In genomic region chr10:33116293-33116697, GRCh38 we compare ENCODE assay signal across 8 cellular contexts.
DNase-seq lines count a peak whose midpoint lies in the region; ATAC-seq and TF ChIP-seq lines count a peak whose summit lies in the region.

No MANE protein-coding gene starts in this region.

- H3K4me1 Mint-ChIP-seq in neural progenitor cell = peaks cover 7% of the 10 kb centered on the region

- peak overlapping the region; percentile 23 for H2AFZ ChIP-seq in neural progenitor cell (replicated peaks)

- H3K9ac ChIP-seq in neural progenitor cell = no peak overlapping the region

- POLR2A ChIA-PET in AG04450 (lab: Yijun Ruan, JAX) = interaction anchor here (1.0 to 4.9 kb wide), 2 partner anchors 13 to 16 kb away, joined by 4 to 19 read pairs; no protein-coding TSS in a partner anchor

- H3K27me3 Mint-ChIP-seq in neural progenitor cell (ENCODE audit: insufficient read depth, low read depth) = no peaks in the 10 kb centered on the region

- DNase-seq in AG04450 (ENCODE audit: low read depth, low spot score) = no peak
- no peak for DNase-seq in GM12864 (ENCODE audit: low read depth)
- peak; percentile 73 for DNase-seq in RPMI7951 (ENCODE audit: low read depth)
- DNase-seq in erythroblast (lab: John Stamatoyannopoulos, UW) = peak; percentile 9 to 25
- DNase-seq in neural progenitor cell (ENCODE audit: low spot score) = peak; percentile 79
- DNase-seq in MV-4-11 (lab: John Stamatoyannopoulos, UW) = no peak
- DNase-seq in hepatic stellate cell (ENCODE audit: low spot score) = no peak

- H3K4me3 ChIP-seq in AG04450 (ENCODE audit: low read depth, low read length) = no peak overlapping the region
- H3K4me3 ChIP-seq in GM12864 (ENCODE audit: low read depth, low read length) = no peak overlapping the region
- H3K4me3 ChIP-seq in neural progenitor cell = no peak overlapping the region

- H3K79me2 ChIP-seq in neural progenitor cell (ENCODE audit: low read depth) = no peaks in the 10 kb centered on the region

- H3F3A ChIP-seq in neural progenitor cell (ENCODE audit: low read depth) = no peaks in the 10 kb centered on the region

- H4K20me1 ChIP-seq in neural progenitor cell (ENCODE audit: low read depth) = no peaks in the 10 kb centered on the region

- ATAC-seq in HG03439 (IDR thresholded peaks at IDR 0.05; ENCODE audit: unreplicated experiment) = no peak

- no peak overlapping the region for H3K27ac Mint-ChIP-seq in neural progenitor cell

- CTCF ChIA-PET in AG04450 (lab: Charles Lee) = interaction anchor here (0.8 to 1.7 kb wide), 12 partner anchors 10 to 109 kb away, joined by 3 to 6 read pairs (median 3); no protein-coding TSS in a partner anchor

- no peaks in the 10 kb centered on the region for H3K36me3 Mint-ChIP-seq in neural progenitor cell

- H3K4me3 Mint-ChIP-seq in neural progenitor cell = no peak overlapping the region

- peaks cover 7% of the 10 kb centered on the region for H3K4me1 ChIP-seq in neural progenitor cell

- H3K4me2 ChIP-seq in neural progenitor cell = no peak overlapping the region

- TF ChIP-seq POLR2A in erythroblast (IDR thresholded peaks at IDR 0.05; ENCODE audit: low read length) = no peak

- no peaks in the 10 kb centered on the region for H3K9me3 Mint-ChIP-seq in neural progenitor cell

- no peaks in the 10 kb centered on the region for H3K9me3 ChIP-seq in AG04450 (ENCODE audit: control insufficient read depth, insufficient read depth, low read length)
- H3K9me3 ChIP-seq in neural progenitor cell (ENCODE audit: low read depth) = no peaks in the 10 kb centered on the region

- peak; percentile 63 for TF ChIP-seq CTCF in AG04450 (IDR thresholded peaks at IDR 0.05; ENCODE audit: low read depth, low read length)
- peak; percentile 50 for TF ChIP-seq CTCF in GM12864 (IDR thresholded peaks at IDR 0.05; ENCODE audit: low read depth, low read length, missing control alignments)
- TF ChIP-seq CTCF in neural progenitor cell (IDR thresholded peaks at IDR 0.05) = peak; percentile 76

- H3K27ac ChIP-seq in AG04450 (ENCODE audit: low read depth, low read length) = peak overlapping the region; percentile 48
- no peak overlapping the region for H3K27ac ChIP-seq in neural progenitor cell

- H3K36me3 ChIP-seq in neural progenitor cell = no peaks in the 10 kb centered on the region

- no peaks in the 10 kb centered on the region for H3K27me3 ChIP-seq in AG04450 (ENCODE audit: control insufficient read depth, insufficient read depth, low read length)
- H3K27me3 ChIP-seq in neural progenitor cell = no peaks in the 10 kb centered on the region

Comparison
In these comparisons a context has a peak if more than half of its experiments do, and no peak if none do; other contexts are left out.
1. DNase-seq: peak in RPMI7951 (single experiment), erythroblast (2 of 2) and neural progenitor cell (single experiment); none in AG04450 (single experiment), GM12864 (single experiment), MV-4-11 (single experiment) and hepatic stellate cell (single experiment).
2. Peak in every context shown above with its lines, with median percentiles within 50 percentile points of each other: CTCF ChIP-seq.